ENCODE assay signal across 23 cellular contexts in the genomic region with DNA sequence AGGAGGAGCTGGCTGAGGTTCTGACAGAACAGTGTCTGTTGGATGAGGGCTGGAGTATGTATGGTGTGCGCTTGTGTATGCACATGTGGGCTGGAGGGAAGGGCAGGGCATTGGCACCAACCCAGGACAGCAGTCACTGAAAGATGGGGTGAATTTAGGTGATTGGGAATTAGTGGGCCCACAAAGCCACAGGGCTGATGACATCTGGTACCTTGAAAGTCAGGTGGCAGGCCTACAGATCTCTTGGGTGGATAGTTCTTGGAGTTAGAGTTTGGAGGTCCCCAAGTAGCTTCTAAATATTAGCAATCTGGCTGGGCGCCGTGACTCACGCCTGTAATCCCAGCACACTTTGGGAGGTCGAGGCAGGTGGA. TPM values are rescaled to one million over a fixed set of nuclear protein-coding genes. Genes with fewer than 3 reads are reported as not detected.
DNase-seq lines count a peak whose midpoint lies in the region; ATAC-seq and TF ChIP-seq lines count a peak whose summit lies in the region.
"Had no signal": no experiment of that assay in that cellular context is flagged by ENCODE, and none has a peak within 500 bp of the region (broad histone marks: within the 10 kb centered on the region; RNA-seq: fewer than 3 reads in every experiment).

No MANE protein-coding gene starts in this region.

- H3K4me1 Mint-ChIP-seq in activated T-cell treated with anti-CD3 and anti-CD28 coated beads, Interleukin-2, amount 50 U/mL, for 24 hours (ENCODE audit: low read depth) = peaks cover 52% of the 10 kb centered on the region
- peaks cover 43% of the 10 kb centered on the region for H3K4me1 Mint-ChIP-seq in activated T-cell treated with anti-CD3 and anti-CD28 coated beads, Interleukin-2, amount 50 U/mL, for 4 hours (ENCODE audit: low read depth)
- peaks cover 29% of the 10 kb centered on the region for H3K4me1 Mint-ChIP-seq in GM23338
- peaks cover 29% of the 10 kb centered on the region for H3K4me1 Mint-ChIP-seq in dendritic cell treated with granulocyte-macrophage colony-stimulating factor and Interleukin-4, amounts not matched to agents 40 ng/mL and 50 ng/mL, for 4 days (ENCODE audit: low read depth)
- H3K4me1 Mint-ChIP-seq in osteocyte (ENCODE audit: unreplicated experiment) = peaks cover 16% of the 10 kb centered on the region

- no peak for TF ChIP-seq CTCF in GM23338 (conservative IDR thresholded peaks at IDR 0.05; ENCODE audit: low read depth in 2 of 2)
- TF ChIP-seq CTCF in osteocyte (IDR thresholded peaks at IDR 0.05) = no peak

- H3K27ac ChIP-seq in GM23338 (ENCODE audit: low read depth) = no peak overlapping the region
- H3K27ac ChIP-seq: breast epithelium, C4-2B, epithelial cell of prostate, lower lobe of right lung had no signal

- H3K36me3 Mint-ChIP-seq in activated T-cell treated with anti-CD3 and anti-CD28 coated beads, Interleukin-2, amount 50 U/mL, for 24 hours (ENCODE audit: low read depth) = peaks cover 24% of the 10 kb centered on the region
- peaks cover 7% of the 10 kb centered on the region for H3K36me3 Mint-ChIP-seq in activated T-cell treated with anti-CD3 and anti-CD28 coated beads, Interleukin-2, amount 50 U/mL, for 4 hours (ENCODE audit: insufficient read depth)
- peaks cover 17% of the 10 kb centered on the region for H3K36me3 Mint-ChIP-seq in GM23338 (ENCODE audit: low read depth)
- H3K36me3 Mint-ChIP-seq in dendritic cell treated with granulocyte-macrophage colony-stimulating factor and Interleukin-4, amounts not matched to agents 40 ng/mL and 50 ng/mL, for 4 days (ENCODE audit: low read depth) = peaks cover 21% of the 10 kb centered on the region
- H3K36me3 Mint-ChIP-seq in osteocyte (ENCODE audit: unreplicated experiment) = peaks cover 9% of the 10 kb centered on the region

- peak overlapping the region; percentile 58 for H3K27ac Mint-ChIP-seq in activated T-cell treated with anti-CD3 and anti-CD28 coated beads, Interleukin-2, amount 50 U/mL, for 24 hours
- H3K27ac Mint-ChIP-seq in GM23338 (peak overlapping the region; percentile 8; the same call in 1 of the 2 replicates), osteocyte (ENCODE audit: unreplicated experiment) (peak overlapping the region; percentile 38)
- peak overlapping the region; percentile 55 for H3K27ac Mint-ChIP-seq in dendritic cell treated with granulocyte-macrophage colony-stimulating factor and Interleukin-4, amounts not matched to agents 40 ng/mL and 50 ng/mL, for 4 days
- H3K27ac Mint-ChIP-seq: progenitor cell of endocrine pancreas had no signal

- H3K4me3 ChIP-seq in GM23338 = no peak overlapping the region
- H3K4me3 ChIP-seq: breast epithelium, lower lobe of right lung had no signal

- no peaks in the 10 kb centered on the region for H3K9me2 ChIP-seq in GM23338 (ENCODE audit: insufficient read depth)

- no peak overlapping the region for H2AFZ ChIP-seq in GM23338

- H3K9me3 Mint-ChIP-seq in activated T-cell treated with anti-CD3 and anti-CD28 coated beads, Interleukin-2, amount 50 U/mL, for 24 hours = no peaks in the 10 kb centered on the region
- H3K9me3 Mint-ChIP-seq in activated T-cell treated with anti-CD3 and anti-CD28 coated beads, Interleukin-2, amount 50 U/mL, for 4 hours = no peaks in the 10 kb centered on the region
- H3K9me3 Mint-ChIP-seq in GM23338 (peaks cover 4% of the 10 kb centered on the region; the same call in 1 of the 3 replicates), osteocyte (ENCODE audit: unreplicated experiment) (no peaks in the 10 kb centered on the region)
- no peaks in the 10 kb centered on the region for H3K9me3 Mint-ChIP-seq in dendritic cell treated with granulocyte-macrophage colony-stimulating factor and Interleukin-4, amounts not matched to agents 40 ng/mL and 50 ng/mL, for 4 days

- intact Hi-C loops in dendritic cell treated with granulocyte-macrophage colony-stimulating factor and Interleukin-4, amounts not matched to agents 40 ng/mL and 50 ng/mL, for 4 days (cut with micrococcal nuclease) = no loop called here

- H3K4me1 ChIP-seq in GM23338 (ENCODE audit: insufficient read depth) = peaks cover 22% of the 10 kb centered on the region

- no peaks in the 10 kb centered on the region for H3K27me3 Mint-ChIP-seq in activated T-cell treated with anti-CD3 and anti-CD28 coated beads, Interleukin-2, amount 50 U/mL, for 24 hours
- no peaks in the 10 kb centered on the region for H3K27me3 Mint-ChIP-seq in activated T-cell treated with anti-CD3 and anti-CD28 coated beads, Interleukin-2, amount 50 U/mL, for 4 hours (ENCODE audit: low read depth)
- H3K27me3 Mint-ChIP-seq in GM23338 (ENCODE audit: insufficient read depth, low read depth, poor library complexity) (peaks cover 19% of the 10 kb centered on the region), osteocyte (ENCODE audit: unreplicated experiment) (no peaks in the 10 kb centered on the region)
- no peaks in the 10 kb centered on the region for H3K27me3 Mint-ChIP-seq in dendritic cell treated with granulocyte-macrophage colony-stimulating factor and Interleukin-4, amounts not matched to agents 40 ng/mL and 50 ng/mL, for 4 days
- H3K27me3 Mint-ChIP-seq: progenitor cell of endocrine pancreas had no signal

- ATAC-seq in activated T-cell treated with anti-CD3 and anti-CD28 coated beads, Interleukin-2, amount 50 U/mL, for 4 hours = no peak
- ATAC-seq in GM23338 (no peak), HG02623 (IDR thresholded peaks at IDR 0.05; ENCODE audit: unreplicated experiment) (no peak)
- ATAC-seq: HepG2, lower lobe of right lung, Right ventricle myocardium inferior had no signal

- no peak overlapping the region for H3K4me2 ChIP-seq in GM23338

- DNase-seq in activated T-cell treated with anti-CD3 and anti-CD28 coated beads, Interleukin-2, amount 50 U/mL, for 24 hours = no peak
- no peak for DNase-seq in activated T-cell treated with anti-CD3 and anti-CD28 coated beads, Interleukin-2, amount 50 U/mL, for 4 hours
- DNase-seq in GM23338 (ENCODE audit: low spot score) (no peak), osteocyte (ENCODE audit: extremely low spot score, unreplicated experiment) (no peak), NCI-H446 (lab: John Stamatoyannopoulos, UW) (no peak), NCI-H748 treated with DMSO at 0.1 percent for 48 hours (lab: John Stamatoyannopoulos, UW) (no peak)
- DNase-seq: ACHN; activated naive CD4-positive, alpha-beta T cell treated with Interleukin-2 at 50 U/mL for 16 hours; cortex of kidney; foreskin fibroblast; H7; lower lobe of right lung; NCI-H2171; NCI-H526 treated with DMSO at 0.1 percent for 48 hours; substantia nigra had no signal

- H3K36me3 ChIP-seq in GM23338 (ENCODE audit: insufficient read depth) = 0 out of 2 replicates have a peak, but pooled peaks cover 6% of the 10 kb centered on the region
- H3K36me3 ChIP-seq: breast epithelium had no signal

- peaks cover 27% of the 10 kb centered on the region for H3F3A ChIP-seq in GM23338 (replicated peaks; ENCODE audit: low read depth)

- H3K79me2 ChIP-seq in GM23338 (replicated peaks; ENCODE audit: insufficient read depth) = no peaks in the 10 kb centered on the region

- H3K4me3 Mint-ChIP-seq in activated T-cell treated with anti-CD3 and anti-CD28 coated beads, Interleukin-2, amount 50 U/mL, for 24 hours = no peak overlapping the region
- H3K4me3 Mint-ChIP-seq in activated T-cell treated with anti-CD3 and anti-CD28 coated beads, Interleukin-2, amount 50 U/mL, for 4 hours = no peak overlapping the region
- no peak overlapping the region for H3K4me3 Mint-ChIP-seq in GM23338
- H3K4me3 Mint-ChIP-seq in dendritic cell treated with granulocyte-macrophage colony-stimulating factor and Interleukin-4, amounts not matched to agents 40 ng/mL and 50 ng/mL, for 4 days = no peak overlapping the region
- no peak overlapping the region for H3K4me3 Mint-ChIP-seq in osteocyte (ENCODE audit: unreplicated experiment)

- no peaks in the 10 kb centered on the region for H3K27me3 ChIP-seq in GM23338 (ENCODE audit: insufficient read depth)
- H3K27me3 ChIP-seq: breast epithelium had no signal

- no peaks in the 10 kb centered on the region for H4K20me1 ChIP-seq in GM23338 (replicated peaks; ENCODE audit: insufficient read depth)

TF ChIP-seq in GM23338, 12 proteins besides CTCF, POLR2A, EP300 and RAD21 (continues in another document):
- TF ChIP-seq ZNF331 (CRISPR knock-in tag; IDR thresholded peaks at IDR 0.05; ENCODE audit: low read depth) (no peak), NANOG (IDR thresholded peaks at IDR 0.05; ENCODE audit: borderline replicate concordance) (no peak)
- TF ChIP-seq, protein P1, sequence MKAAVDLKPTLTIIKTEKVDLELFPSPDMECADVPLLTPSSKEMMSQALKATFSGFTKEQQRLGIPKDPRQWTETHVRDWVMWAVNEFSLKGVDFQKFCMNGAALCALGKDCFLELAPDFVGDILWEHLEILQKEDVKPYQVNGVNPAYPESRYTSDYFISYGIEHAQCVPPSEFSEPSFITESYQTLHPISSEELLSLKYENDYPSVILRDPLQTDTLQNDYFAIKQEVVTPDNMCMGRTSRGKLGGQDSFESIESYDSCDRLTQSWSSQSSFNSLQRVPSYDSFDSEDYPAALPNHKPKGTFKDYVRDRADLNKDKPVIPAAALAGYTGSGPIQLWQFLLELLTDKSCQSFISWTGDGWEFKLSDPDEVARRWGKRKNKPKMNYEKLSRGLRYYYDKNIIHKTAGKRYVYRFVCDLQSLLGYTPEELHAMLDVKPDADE (IDR thresholded peaks at IDR 0.05) = no peak

RNA-seq across cellular contexts. Expression of a gene that starts 45.7 kb away (rescaled TPM):
- 10 to 100 TPM; 16.7 to 20.1 (median 18.5) TPM for total RNA-seq in activated T-cell treated with anti-CD3 and anti-CD28 coated beads, Interleukin-2, amount 50 U/mL, for 4 hours
- total RNA-seq in GM23338 (2014; rRNA removed; shearing (Covaris generic)) = 6.9 and 12.7 TPM in 2 replicates
- 3.4 and 4.3 TPM in 2 replicates for polyA plus RNA-seq in GM23338 (2016; fragmentation: Nextera tagmentation; extraction: Ambion mirVana)
- total RNA-seq in osteocyte = 21.9 and 25.7 TPM in 2 replicates

RNA-seq across cellular contexts. Expression of a gene that starts 57.9 kb away (rescaled TPM):
- 100 to 1,000 TPM; 427 to 493 (median 462) TPM for total RNA-seq in activated T-cell treated with anti-CD3 and anti-CD28 coated beads, Interleukin-2, amount 50 U/mL, for 4 hours
- total RNA-seq in GM23338 (2014; rRNA removed; shearing (Covaris generic)) = 212 and 254 TPM in 2 replicates
- 393 and 400 TPM in 2 replicates for polyA plus RNA-seq in GM23338 (2016; fragmentation: Nextera tagmentation; extraction: Ambion mirVana)
- 261 and 262 TPM in 2 replicates for total RNA-seq in osteocyte

Comparison
In these comparisons a context has a peak if more than half of its experiments do, and no peak if none do; other contexts are left out.
1. H3K27ac Mint-ChIP-seq: peak in every context shown above with its lines; median percentile 58 in activated T-cell treated with anti-CD3 and anti-CD28 coated beads, Interleukin-2, amount 50 U/mL, for 24 hours; 55 in dendritic cell treated with granulocyte-macrophage colony-stimulating factor and Interleukin-4, amounts not matched to agents 40 ng/mL and 50 ng/mL, for 4 days; 38 in osteocyte; 8 in GM23338.